ENCODE assay signal across 16 cellular contexts in genomic region chr19:10898633-10899032, GRCh38. TPM values are rescaled to one million over a fixed set of nuclear protein-coding genes. Genes with fewer than 3 reads are reported as not detected.
DNase-seq lines count a peak whose midpoint lies in the region; ATAC-seq, FAIRE-seq and TF ChIP-seq lines count a peak whose summit lies in the region.
"Had no signal": no experiment of that assay in that cellular context is flagged by ENCODE, and none has a peak within 500 bp of the region (broad histone marks: within the 10 kb centered on the region; RNA-seq: fewer than 3 reads in every experiment).

No MANE protein-coding gene starts in this region.

- POLR2A ChIA-PET in HCT116 (lab: Charles Lee) = interaction anchor here (0.7 kb wide), 1 partner anchor 11 kb away, joined by 3 read pairs; no protein-coding TSS in a partner anchor

- CTCF ChIA-PET in HCT116 (lab: Charles Lee) = interaction anchor here (0.5 to 0.6 kb wide), 2 partner anchors 28 to 380 kb away, joined by 3 read pairs; no protein-coding TSS in a partner anchor

- intact Hi-C loops in HCT116 (cut with micrococcal nuclease) (no loop called here), heart right ventricle (cut with DNase I) (no loop called here)

- peaks cover 5% of the 10 kb centered on the region for H3K9me3 Mint-ChIP-seq in astrocyte (ENCODE audit: unreplicated experiment)
- H3K9me3 Mint-ChIP-seq: activated naive CD8-positive, alpha-beta T cell treated with anti-CD3 and anti-CD28 coated beads, Interleukin-2, amount 50 U/mL, for 24 hours had no signal

- no peaks in the 10 kb centered on the region for H3K9me3 ChIP-seq in HCT116 (ENCODE audit: control insufficient read depth in 1 of 2, insufficient read depth in 1 of 2, low read depth in 1 of 2, low read length in 2 of 2)
- H3K9me3 ChIP-seq in astrocyte (ENCODE audit: insufficient read depth, low read depth, low read length) = no peaks in the 10 kb centered on the region
- peaks cover 0 to 11% (median 3%) of the 10 kb centered on the region in 11 donors for H3K9me3 ChIP-seq in heart right ventricle
- H3K9me3 ChIP-seq in osteoblast (ENCODE audit: low read depth, low read length) = no peaks in the 10 kb centered on the region
- H3K9me3 ChIP-seq: SJSA1 had no signal

- DNase-seq in HCT116 (ENCODE audit: low read depth, low spot score) (no peak), astrocyte (ENCODE audit: low read depth) (no peak), heart right ventricle (no peak), osteoblast (ENCODE audit: insufficient read length, low spot score, missing footprints) (peak; percentile 62), hepatic stellate cell (ENCODE audit: low spot score) (no peak)
- no peak for DNase-seq in activated CD4-positive, CD25-positive, alpha-beta regulatory T cell treated with anti-CD3 and anti-CD28 coated beads, Interleukin-2, amount 50 U/mL, for 72 hours
- DNase-seq: activated naive CD8-positive, alpha-beta T cell treated with anti-CD3 and anti-CD28 coated beads, Interleukin-2, amount 50 U/mL, for 24 hours; activated T-cell treated with anti-CD3 and anti-CD28 coated beads, Interleukin-2, amount 50 U/mL, for 48 hours; NCI-H1436; NCI-H226 had no signal

- no peak overlapping the region for H3K9ac ChIP-seq in HCT116 (ENCODE audit: low read length)
- no peak overlapping the region for H3K9ac ChIP-seq in astrocyte (ENCODE audit: low read length)

- H3K4me3 Mint-ChIP-seq in astrocyte (ENCODE audit: unreplicated experiment) = peak overlapping the region; percentile 50
- H3K4me3 Mint-ChIP-seq: activated naive CD8-positive, alpha-beta T cell treated with anti-CD3 and anti-CD28 coated beads, Interleukin-2, amount 50 U/mL, for 24 hours had no signal

- H3K4me1 Mint-ChIP-seq in astrocyte (ENCODE audit: low read depth, unreplicated experiment) = peaks cover 5% of the 10 kb centered on the region
- H3K4me1 Mint-ChIP-seq: activated naive CD8-positive, alpha-beta T cell treated with anti-CD3 and anti-CD28 coated beads, Interleukin-2, amount 50 U/mL, for 24 hours had no signal

- ATAC-seq in HCT116 (no peak), heart right ventricle (peak in 6 of 8 donors; percentile 4 to 46 (median 19)), HG02938 (IDR thresholded peaks at IDR 0.05; ENCODE audit: unreplicated experiment) (no peak), HG02970 (IDR thresholded peaks at IDR 0.05; ENCODE audit: low FRiP score, unreplicated experiment) (no peak)
- ATAC-seq: activated naive CD8-positive, alpha-beta T cell treated with anti-CD3 and anti-CD28 coated beads, Interleukin-2, amount 50 U/mL, for 24 hours had no signal

- RAD21 ChIA-PET in HCT116 (lab: Charles Lee; ENCODE audit: low non-redundant PET in 1 of 2, low total read pairs in 2 of 2, uncharacterized antibody in 2 of 2, unreplicated experiment in 2 of 2) = no interaction called here

- no TSS peak for BruUV-seq in HCT116 (replicated peaks; lab: Mats Ljungman, UMichigan)

- H3K4me2 ChIP-seq in HCT116 (ENCODE audit: low read length) = no peak overlapping the region
- H3K4me2 ChIP-seq in astrocyte (ENCODE audit: low read length) = no peak overlapping the region
- H3K4me2 ChIP-seq in osteoblast (ENCODE audit: insufficient read depth, low read length) = no peak overlapping the region

- no peaks in the 10 kb centered on the region for H4K20me1 ChIP-seq in HCT116 (ENCODE audit: insufficient read depth)
- H4K20me1 ChIP-seq in astrocyte (ENCODE audit: insufficient read depth, low read length) = peaks cover 85% of the 10 kb centered on the region
- peaks cover 47% of the 10 kb centered on the region for H4K20me1 ChIP-seq in osteoblast (ENCODE audit: insufficient read depth, low read length)

- H3K4me3 ChIP-seq in HCT116 (replicated peaks in 1 of 2; ENCODE audit: low read depth in 1 of 2, low read length in 2 of 2) = no peak overlapping the region
- no peak overlapping the region for H3K4me3 ChIP-seq in astrocyte (ENCODE audit: insufficient read depth, low read depth, low read length)
- no peak overlapping the region for H3K4me3 ChIP-seq in heart right ventricle
- H3K4me3 ChIP-seq in osteoblast (ENCODE audit: insufficient read depth, low read length) = no peak overlapping the region
- H3K4me3 ChIP-seq: SJSA1 had no signal

- TF ChIP-seq POLR2A in HCT116 (IDR thresholded peaks at IDR 0.05; ENCODE audit: borderline replicate concordance, extremely low read depth, insufficient read depth, insufficient read length) = no peak

- TF ChIP-seq CTCF in HCT116 (IDR thresholded peaks at IDR 0.05 in 2 of 3, conservative IDR thresholded peaks at IDR 0.05 in 1 of 3; ENCODE audit: borderline replicate concordance in 1 of 3, insufficient read depth in 1 of 3, low read depth in 2 of 3, low read length in 2 of 3) (no peak), astrocyte (IDR thresholded peaks at IDR 0.05; ENCODE audit: insufficient read depth, low read depth, low read length) (no peak), heart right ventricle (IDR thresholded peaks at IDR 0.05) (no peak), osteoblast (IDR thresholded peaks at IDR 0.05; ENCODE audit: extremely low read depth, low read depth, low read length) (no peak)

- H3K4me1 ChIP-seq in HCT116 (ENCODE audit: control insufficient read depth in 1 of 2, insufficient read depth in 2 of 2, low read length in 2 of 2) (peaks cover 13 to 45% of the 10 kb centered on the region in 2 experiments), astrocyte (ENCODE audit: insufficient read depth, low read length) (peaks cover 13% of the 10 kb centered on the region), heart right ventricle (peaks cover 0 to 51% (median 23%) of the 10 kb centered on the region in 9 donors), osteoblast (ENCODE audit: insufficient read depth, low read length) (no peaks in the 10 kb centered on the region)
- H3K4me1 ChIP-seq: SJSA1 had no signal

- WGBS in heart right ventricle, 2 donors = 70 to 81% methylated on average over 9 to 10 of the region's 10 CpGs

- H3K36me3 Mint-ChIP-seq in astrocyte (ENCODE audit: low read depth, unreplicated experiment) = peaks cover 3% of the 10 kb centered on the region

- TF ChIP-seq RAD21 in HCT116 (IDR thresholded peaks at IDR 0.05; ENCODE audit: low read depth) = no peak

- H3K9me2 ChIP-seq in HCT116 (ENCODE audit: insufficient read depth) = no peaks in the 10 kb centered on the region

- no peak overlapping the region for H3K27ac Mint-ChIP-seq in astrocyte (ENCODE audit: unreplicated experiment)
- H3K27ac Mint-ChIP-seq: activated naive CD8-positive, alpha-beta T cell treated with anti-CD3 and anti-CD28 coated beads, Interleukin-2, amount 50 U/mL, for 24 hours had no signal

- no peak for FAIRE-seq in astrocyte (lab: Jason Lieb, UNC)
- FAIRE-seq: endothelial cell of umbilical vein, GM19239 had no signal

- H3K36me3 ChIP-seq in HCT116 (ENCODE audit: control insufficient read depth in 1 of 2, insufficient read depth in 2 of 2, low read length in 2 of 2) = no peaks in the 10 kb centered on the region
- H3K36me3 ChIP-seq in astrocyte (ENCODE audit: insufficient read depth, low read length) = no peaks in the 10 kb centered on the region
- no peaks in the 10 kb centered on the region for H3K36me3 ChIP-seq in heart right ventricle
- H3K36me3 ChIP-seq in osteoblast (ENCODE audit: insufficient read depth, low read length) = no peaks in the 10 kb centered on the region
- H3K36me3 ChIP-seq: SJSA1 had no signal

- H2AFZ ChIP-seq in HCT116 (ENCODE audit: low read depth, low read length, poor library complexity, severe bottlenecking) (no peak overlapping the region), astrocyte (ENCODE audit: low read depth, low read length) (no peak overlapping the region), osteoblast (ENCODE audit: low read length) (no peak overlapping the region)

- no peaks in the 10 kb centered on the region for H3K27me3 Mint-ChIP-seq in astrocyte (ENCODE audit: low read depth, unreplicated experiment)
- H3K27me3 Mint-ChIP-seq: activated naive CD8-positive, alpha-beta T cell treated with anti-CD3 and anti-CD28 coated beads, Interleukin-2, amount 50 U/mL, for 24 hours had no signal

- H3K79me2 ChIP-seq in HCT116 (ENCODE audit: insufficient read depth, low read length) (peaks cover 85% of the 10 kb centered on the region), astrocyte (ENCODE audit: insufficient read depth, low read length) (peaks cover 85% of the 10 kb centered on the region), osteoblast (ENCODE audit: insufficient read depth, low read length) (peaks cover 78% of the 10 kb centered on the region)

- no peaks in the 10 kb centered on the region for H3K27me3 ChIP-seq in HCT116 (ENCODE audit: insufficient read depth, low read length)
- no peaks in the 10 kb centered on the region for H3K27me3 ChIP-seq in astrocyte (ENCODE audit: insufficient read depth, low read length)
- no peaks in the 10 kb centered on the region for H3K27me3 ChIP-seq in heart right ventricle
- no peaks in the 10 kb centered on the region for H3K27me3 ChIP-seq in osteoblast (ENCODE audit: insufficient read depth, low read length)
- H3K27me3 ChIP-seq: SJSA1 had no signal

- H3K27ac ChIP-seq in HCT116 (ENCODE audit: low read depth, low read length) = peak overlapping the region; percentile 56
- no peak overlapping the region for H3K27ac ChIP-seq in astrocyte (ENCODE audit: low read depth, low read length)
- H3K27ac ChIP-seq in heart right ventricle = peak overlapping the region in 4 of 10 donors; percentile 19 to 78 (median 50)
- no peak overlapping the region for H3K27ac ChIP-seq in osteoblast (ENCODE audit: low read depth, low read length)
- H3K27ac ChIP-seq: SJSA1 had no signal

TF ChIP-seq in HCT116, 20 proteins besides CTCF, POLR2A, EP300 and RAD21 (continues in another document):
- TF ChIP-seq EZH2phosphoT487 (IDR thresholded peaks at IDR 0.05; ENCODE audit: borderline replicate concordance) (no peak), CEBPB (IDR thresholded peaks at IDR 0.05; ENCODE audit: low read depth) (no peak)

RNA-seq across cellular contexts. Expression of gene CARM1, which starts 27.3 kb away (rescaled TPM):
- total RNA-seq in HCT116 (2021; ENCODE audit: unreplicated experiment) (103 TPM), astrocyte (62.6 and 62.7 TPM in 2 replicates), heart right ventricle (10 to 100 TPM; 25.8 to 45.4 (median 28.8) TPM), osteoblast (33.7 and 41.0 TPM in 2 replicates)
- polyA plus RNA-seq in HCT116 (2012) = 92.2 and 98.1 TPM in 2 replicates
- 10 to 100 TPM; 26.2 to 27.4 TPM for polyA plus RNA-seq in heart right ventricle

RNA-seq across cellular contexts. Expression of gene YIPF2, which starts 29.8 kb away (rescaled TPM):
- total RNA-seq in HCT116 (2021; ENCODE audit: unreplicated experiment) (44.7 TPM), astrocyte (69.5 and 76.7 TPM in 2 replicates), heart right ventricle (10 to 100 TPM; 13.7 to 26.0 (median 16.9) TPM), osteoblast (114 and 126 TPM in 2 replicates)
- polyA plus RNA-seq in HCT116 (2012) = 53.2 and 67.3 TPM in 2 replicates
- 10 to 100 TPM; 25.2 to 36.7 TPM for polyA plus RNA-seq in heart right ventricle

RNA-seq across cellular contexts. Expression of gene TIMM29, which starts 30.0 kb away (rescaled TPM):
- 20.3 TPM for total RNA-seq in HCT116 (2021; ENCODE audit: unreplicated experiment)
- polyA plus RNA-seq in HCT116 (2012) = 10.6 and 12.6 TPM in 2 replicates
- 28.9 and 31.7 TPM in 2 replicates for total RNA-seq in astrocyte
- total RNA-seq in heart right ventricle = 10 to 100 TPM; 10.8 to 16.1 (median 14.5) TPM
- polyA plus RNA-seq in heart right ventricle = 10 to 100 TPM; 15.6 to 17.3 TPM
- 31.8 and 34.8 TPM in 2 replicates for total RNA-seq in osteoblast

RNA-seq across cellular contexts. Expression of gene C19orf38, which starts 50.4 kb away (rescaled TPM):
- total RNA-seq in HCT116 (2021; ENCODE audit: unreplicated experiment) (0.74 TPM), astrocyte (0.23 and 0.58 TPM in 2 replicates), heart right ventricle (1 to 10 TPM in 3 of 10 donors, under 1 TPM in 6, not detected in 1; 0.27 to 4.0 (median 0.61) TPM), osteoblast (under 0.01 and 0.29 TPM in 2 replicates)
- 0.17 and 0.42 TPM in 2 replicates for polyA plus RNA-seq in HCT116 (2012)
- 1 to 10 TPM in 1 of 2 donors, under 1 TPM in 1; 0.66 to 1.3 TPM for polyA plus RNA-seq in heart right ventricle
- total RNA-seq: endothelial cell of umbilical vein, LHCN-M2, SJSA1 had no signal
- polyA plus RNA-seq: endothelial cell of umbilical vein had no signal

Comparison
In these comparisons a context has a peak if more than half of its experiments do, and no peak if none do; other contexts are left out.
1. ATAC-seq: peak in heart right ventricle (6 of 8); none in HCT116 (single experiment), HG02938 (single experiment) and HG02970 (single experiment).